35 cellular contexts compared by ENCODE assay signal in the genomic region with DNA sequence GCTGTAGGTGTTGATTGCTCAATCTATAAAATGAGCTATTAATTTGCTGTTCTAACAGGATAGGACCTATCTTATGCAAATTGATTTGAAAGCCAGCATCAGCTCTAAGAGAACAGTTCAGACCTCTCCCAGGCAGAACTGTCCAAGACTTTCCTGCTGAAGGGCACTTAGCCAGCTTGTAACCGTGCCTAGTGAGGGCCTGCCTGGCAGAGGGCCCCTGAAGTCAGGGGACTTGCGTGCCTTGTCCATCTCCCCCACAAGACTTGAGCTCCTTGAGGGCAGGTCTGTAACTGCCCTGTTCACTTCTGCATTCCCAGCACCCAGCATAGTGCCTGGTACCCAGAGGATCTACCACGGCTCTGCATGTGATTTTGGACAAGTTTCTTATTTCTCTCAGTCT.
"Had no signal": no experiment of that assay in that cellular context is flagged by ENCODE, and none has a peak within 500 bp of the region (broad histone marks: within the 10 kb centered on the region; RNA-seq: fewer than 3 reads in every experiment).

No MANE protein-coding gene starts in this region.

- H3K9ac ChIP-seq: KMS-11 had no signal

- H3K27ac ChIP-seq: KMS-11 had no signal

- H3K36me3 ChIP-seq: MG63 had no signal

- H3K27me3 ChIP-seq: MG63 had no signal

- DNase-seq: Karpas-422, Kasumi-1, MG63, MM.1S, MV-4-11, NCI-H1048, NCI-H1092, NCI-H1092 treated with DMSO at 0.1 percent for 48 hours, NCI-H1105, NCI-H1105 treated with DMSO at 0.1 percent for 48 hours, NCI-H1417, NCI-H1417 treated with DMSO at 0.1 percent for 48 hours, NCI-H1436, NCI-H1436 treated with DMSO at 0.1 percent for 48 hours, NCI-H146, NCI-H1694, NCI-H1694 treated with DMSO at 0.1 percent for 48 hours, NCI-H187, NCI-H187 treated with DMSO at 0.1 percent for 48 hours, NCI-H1930, NCI-H2029, NCI-H2029 treated with DMSO at 0.1 percent for 48 hours, NCI-H2081, NCI-H2081 treated with DMSO at 0.1 percent for 48 hours, NCI-H2107, NCI-H2171, NCI-H2171 treated with DMSO at 0.1 percent for 48 hours, NCI-H2227 treated with DMSO at 0.1 percent for 48 hours, NCI-H226, NCI-H345, NCI-H446, NCI-H446 treated with DMSO at 0.1 percent for 48 hours, NCI-H510A, NCI-H510A treated with DMSO at 0.1 percent for 48 hours had no signal

- H3K4me2 ChIP-seq: KMS-11 had no signal

- H3K4me3 ChIP-seq: MG63 had no signal

- H3K9me3 ChIP-seq: MG63 had no signal
